Comparison of ENCODE assay signal across 23 cellular contexts in the genomic region with DNA sequence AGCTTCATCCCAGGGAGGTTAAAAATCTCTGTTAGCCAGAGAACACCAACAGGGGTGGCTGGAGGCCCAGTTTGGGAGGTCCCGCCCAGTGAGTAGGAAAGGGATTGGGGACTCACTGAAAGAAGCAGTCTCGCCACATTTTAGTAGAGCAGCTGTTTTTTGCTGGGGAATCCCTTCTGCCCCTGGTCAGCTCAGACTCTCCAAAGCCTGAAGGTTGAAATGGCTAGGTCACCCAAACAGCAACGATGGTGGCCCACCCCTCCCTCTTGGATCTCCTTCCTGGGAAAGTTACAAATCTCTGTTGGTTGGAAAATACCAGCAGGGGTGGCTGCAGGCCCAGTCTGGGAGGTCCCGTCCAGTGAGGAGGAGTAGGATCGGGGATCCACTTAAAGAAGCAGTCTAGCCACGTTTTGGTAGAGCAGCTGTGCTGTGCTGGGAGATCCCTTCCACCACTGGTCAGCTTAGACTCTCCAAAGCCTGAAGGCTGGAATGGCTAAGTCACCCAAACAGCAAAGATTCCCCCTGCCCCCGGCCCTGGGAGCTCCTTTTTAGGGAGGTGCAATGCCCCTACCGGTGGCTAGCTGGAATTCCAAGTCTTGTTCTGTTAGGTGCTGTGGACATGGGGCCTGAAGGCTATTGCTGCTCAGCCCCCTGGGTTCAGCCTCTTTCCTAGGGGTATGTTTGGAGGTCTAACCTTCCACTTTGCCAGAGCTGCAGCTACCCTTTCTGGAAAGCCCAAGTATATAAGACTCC. TPM values are rescaled to one million over a fixed set of nuclear protein-coding genes. Genes with fewer than 3 reads are reported as not detected.
"Had no signal": no experiment of that assay in that cellular context is flagged by ENCODE, and none has a peak within 500 bp of the region (broad histone marks: within the 10 kb centered on the region; RNA-seq: fewer than 3 reads in every experiment).

No MANE protein-coding gene starts in this region.

- H3K9me3 Mint-ChIP-seq: activated T-helper 17 cell treated with anti-CD3 and anti-CD28 coated beads, Interleukin-2, amount 50 U/mL, for 72 hours had no signal

- H3K27ac Mint-ChIP-seq: activated naive CD8-positive, alpha-beta T cell treated with anti-CD3 and anti-CD28 coated beads, Interleukin-2, amount 50 U/mL, for 24 hours; activated T-helper 17 cell treated with anti-CD3 and anti-CD28 coated beads, Interleukin-2, amount 50 U/mL, for 72 hours; stimulated activated naive CD8-positive, alpha-beta T cell treated with anti-CD3 and anti-CD28 coated beads, Interleukin-15, Interleukin-2, amounts not matched to agents 100 ng/mL and 50 ng/mL, for 24 hours; T-helper 2 cell treated with Interferon-gamma antibody and Interleukin-4, amounts not matched to agents 5 μg/mL and 100 μg/mL, for 36 hours had no signal

- H3K4me2 ChIP-seq: hepatocyte had no signal

- DNase-seq: activated CD4-positive, alpha-beta T cell treated with anti-CD3 and anti-CD28 coated beads, Interleukin-2, amount 50 U/mL, for 1 hour; activated CD8-positive, alpha-beta memory T cell treated with anti-CD3 and anti-CD28 coated beads for 24 hours; activated naive CD4-positive, alpha-beta T cell treated with Interleukin-2 at 50 U/mL for 16 hours; activated naive CD8-positive, alpha-beta T cell treated with anti-CD3 and anti-CD28 coated beads, Interleukin-2, amount 50 U/mL, for 24 hours; dermis blood vessel endothelial cell; kidney; nucleus accumbens; posterior cingulate gyrus; spleen; upper lobe of right lung had no signal

- H3K4me3 Mint-ChIP-seq: activated naive CD8-positive, alpha-beta T cell treated with anti-CD3 and anti-CD28 coated beads, Interleukin-2, amount 50 U/mL, for 24 hours; activated T-helper 17 cell treated with anti-CD3 and anti-CD28 coated beads, Interleukin-2, amount 50 U/mL, for 72 hours; nephron; stimulated activated naive CD8-positive, alpha-beta T cell treated with anti-CD3 and anti-CD28 coated beads, Interleukin-15, Interleukin-2, amounts not matched to agents 100 ng/mL and 50 ng/mL, for 24 hours; T-helper 2 cell treated with Interferon-gamma antibody and Interleukin-4, amounts not matched to agents 5 μg/mL and 100 μg/mL, for 36 hours had no signal

- H3K4me1 Mint-ChIP-seq: activated naive CD8-positive, alpha-beta T cell treated with anti-CD3 and anti-CD28 coated beads, Interleukin-2, amount 50 U/mL, for 24 hours; activated T-helper 17 cell treated with anti-CD3 and anti-CD28 coated beads, Interleukin-2, amount 50 U/mL, for 72 hours had no signal

- ATAC-seq: activated CD4-positive, CD25-positive, alpha-beta regulatory T cell treated with anti-CD3 and anti-CD28 coated beads, Interleukin-2, amount 50 U/mL, for 24 hours; activated naive CD8-positive, alpha-beta T cell treated with anti-CD3 and anti-CD28 coated beads, Interleukin-2, amount 50 U/mL, for 24 hours; activated T-helper 17 cell treated with anti-CD3 and anti-CD28 coated beads, Interleukin-2, amount 50 U/mL, for 72 hours; upper lobe of right lung had no signal

- H3K27ac ChIP-seq: hepatocyte, spleen, suprapubic skin, upper lobe of right lung had no signal

- H3K27me3 Mint-ChIP-seq: activated naive CD8-positive, alpha-beta T cell treated with anti-CD3 and anti-CD28 coated beads, Interleukin-2, amount 50 U/mL, for 24 hours; activated T-helper 17 cell treated with anti-CD3 and anti-CD28 coated beads, Interleukin-2, amount 50 U/mL, for 72 hours; stimulated activated naive CD8-positive, alpha-beta T cell treated with anti-CD3 and anti-CD28 coated beads, Interleukin-15, Interleukin-2, amounts not matched to agents 100 ng/mL and 50 ng/mL, for 24 hours had no signal

- H3K27me3 ChIP-seq: hepatocyte, spleen, suprapubic skin, upper lobe of right lung had no signal

- H3K9me3 ChIP-seq: spleen, suprapubic skin, upper lobe of right lung had no signal

- H3K36me3 ChIP-seq: spleen, suprapubic skin, upper lobe of right lung had no signal

- H3K4me1 ChIP-seq: spleen, suprapubic skin, upper lobe of right lung had no signal

- H3K4me3 ChIP-seq: hepatocyte, spleen, suprapubic skin, upper lobe of right lung had no signal

RNA-seq across cellular contexts. Expression of a gene that starts 40.0 kb away (rescaled TPM):
- total RNA-seq: activated T-helper 17 cell treated with anti-CD3 and anti-CD28 coated beads, Interleukin-2, amount 50 U/mL, for 72 hours; astrocyte; bronchial epithelial cell; chondrocyte; dermis blood vessel endothelial cell; epithelial cell of proximal tubule; hepatocyte; kidney; liver; mesenteric fat pad; spleen; suprapubic skin; upper lobe of right lung had no signal
